ENCODE assay signal across 1 cellular context in genomic region chr20:4150095-4150492, GRCh38.
TF ChIP-seq lines count a peak whose summit lies in the region.

No MANE protein-coding gene starts in this region.

TF ChIP-seq in GM23338, 12 proteins besides CTCF, POLR2A, EP300 and RAD21 (continued from another document):
- no peak for TF ChIP-seq ZNF462 (CRISPR knock-in tag; IDR thresholded peaks at IDR 0.05)
- TF ChIP-seq CREB1 (CRISPR knock-in tag; IDR thresholded peaks at IDR 0.05; ENCODE audit: low read depth): no peak
- TF ChIP-seq ZNF331 (CRISPR knock-in tag; IDR thresholded peaks at IDR 0.05; ENCODE audit: low read depth): no peak
TF ChIP-seq in GM23338: peak in this region for 0.
